Comparison of ENCODE assay signal across 10 cellular contexts in genomic region chr16:67199808-67200198, GRCh38. TPM values are rescaled to one million over a fixed set of nuclear protein-coding genes. Genes with fewer than 3 reads are reported as not detected.
DNase-seq lines count a peak whose midpoint lies in the region; ATAC-seq and TF ChIP-seq lines count a peak whose summit lies in the region.
"Had no signal": no experiment of that assay in that cellular context is flagged by ENCODE, and none has a peak within 500 bp of the region (broad histone marks: within the 10 kb centered on the region; RNA-seq: fewer than 3 reads in every experiment).

No MANE protein-coding gene starts in this region.

- TF ChIP-seq CTCF in colonic mucosa (IDR thresholded peaks at IDR 0.05), result no peak
- TF ChIP-seq CTCF in suprapubic skin (IDR thresholded peaks at IDR 0.05), result peak in 1 of 2 donors; percentile 5
- peak in 1 of 11 experiments; percentile 20 for TF ChIP-seq CTCF in spleen (IDR thresholded peaks at IDR 0.05 in 8 of 11, conservative IDR thresholded peaks at IDR 0.05 in 3 of 11)

- DNase-seq in NCI-H526 (lab: John Stamatoyannopoulos, UW) (peak; percentile 3 to 20), NCI-H526 treated with DMSO at 0.1 percent for 48 hours (lab: John Stamatoyannopoulos, UW) (no peak), colonic mucosa (peak; percentile 70), left lobe of liver (ENCODE audit: low spot score) (no peak), suprapubic skin (ENCODE audit: low spot score in 2 of 2) (no peak), spleen (no peak)
- no peak for DNase-seq in activated CD4-positive, alpha-beta T cell treated with anti-CD3 and anti-CD28 coated beads for 4 hours
- DNase-seq: activated T-cell treated with anti-CD3 and anti-CD28 coated beads for 4 hours, T1000 had no signal

- peak overlapping the region; percentile 39 to 76 for H3K9ac ChIP-seq in colonic mucosa (ENCODE audit: low read depth in 2 of 2, low read length in 2 of 2)

- H3K9me3 ChIP-seq in colonic mucosa (no peaks in the 10 kb centered on the region), suprapubic skin (no peaks in the 10 kb centered on the region), spleen (no peaks in the 10 kb centered on the region)

- H3K4me3 ChIP-seq in colonic mucosa (peak overlapping the region; percentile 54), suprapubic skin (peak overlapping the region; percentile 59), spleen (peak overlapping the region in 1 of 8 donors; percentile 4)

- H3K4me1 ChIP-seq in colonic mucosa (no peaks in the 10 kb centered on the region), suprapubic skin (peaks cover 32% of the 10 kb centered on the region), spleen (peaks cover 0 to 58% (median 17%) of the 10 kb centered on the region in 6 donors)

- intact Hi-C loops in colonic mucosa (cut with DNase I), result loop anchor here (5.0 kb wide), 1 partner anchor 82 kb away; no protein-coding TSS in a partner anchor
- intact Hi-C loops in spleen (cut with DNase I; ENCODE audit: low total_unique reads), result no loop called here

- no peak for TF ChIP-seq EP300 in suprapubic skin (IDR thresholded peaks at IDR 0.05)

- H3K27me3 ChIP-seq in colonic mucosa, result no peaks in the 10 kb centered on the region
- H3K27me3 ChIP-seq in suprapubic skin, result no peaks in the 10 kb centered on the region
- no peaks in the 10 kb centered on the region for H3K27me3 ChIP-seq in spleen (replicated peaks in 1 of 7)

- H3K36me3 ChIP-seq in colonic mucosa (peaks cover 22% of the 10 kb centered on the region), suprapubic skin (peaks cover 65% of the 10 kb centered on the region), spleen (peaks cover 0 to 100% (median 85%) of the 10 kb centered on the region in 6 donors)

- TF ChIP-seq POLR2A in suprapubic skin (IDR thresholded peaks at IDR 0.05) (no peak), spleen (IDR thresholded peaks at IDR 0.05) (no peak)

- H3K27ac ChIP-seq in colonic mucosa (peak overlapping the region; percentile 96), suprapubic skin (no peak overlapping the region), spleen (no peak overlapping the region)

- WGBS in suprapubic skin, result 28% methylated on average over 21 of the region's 22 CpGs
- WGBS in spleen, 5 donors, result 62 to 78% (median 71%) methylated on average over 22 of the region's 22 CpGs

- ATAC-seq in left lobe of liver (peak; percentile 5), GM21825 (IDR thresholded peaks at IDR 0.05; ENCODE audit: unreplicated experiment) (no peak)

RNA-seq across cellular contexts. Expression of gene ELMO3, which starts 0.9 kb away (rescaled TPM):
- total RNA-seq in colonic mucosa, result 10 to 100 TPM; 60.7 to 75.6 TPM
- 5.2 TPM for total RNA-seq in left lobe of liver
- total RNA-seq in suprapubic skin, result 10 to 100 TPM; 48.0 to 77.6 (median 56.7) TPM
- total RNA-seq in spleen, result 1 to 10 TPM; 2.8 to 4.7 (median 4.0) TPM
- polyA plus RNA-seq in spleen, result 1 to 10 TPM; 4.2 to 8.7 (median 7.0) TPM

RNA-seq across cellular contexts. Expression of gene E2F4, which starts 7.8 kb away (rescaled TPM):
- total RNA-seq in colonic mucosa (10 to 100 TPM; 53.3 to 89.0 TPM), left lobe of liver (19.0 TPM), suprapubic skin (100 to 1,000 TPM in 1 of 4 donors, 10 to 100 TPM in 3; 92.6 to 106 (median 96.8) TPM), spleen (100 to 1,000 TPM in 3 of 7 donors, 10 to 100 TPM in 4; 68.0 to 134 (median 80.1) TPM)
- polyA plus RNA-seq in spleen, result 10 to 100 TPM; 40.8 to 68.3 (median 47.8) TPM

RNA-seq across cellular contexts. Expression of gene EXOC3L1, which starts 9.9 kb away (rescaled TPM):
- total RNA-seq in colonic mucosa, result 1 to 10 TPM; 2.3 to 4.6 TPM
- 1.8 TPM for total RNA-seq in left lobe of liver
- 1 to 10 TPM in 3 of 4 donors, under 1 TPM in 1; 0.45 to 2.0 (median 1.9) TPM for total RNA-seq in suprapubic skin
- 10 to 100 TPM; 29.2 to 81.7 (median 48.3) TPM for total RNA-seq in spleen
- polyA plus RNA-seq in spleen, result 100 to 1,000 TPM in 1 of 3 donors, 10 to 100 TPM in 2; 28.5 to 113 (median 54.2) TPM

RNA-seq across cellular contexts. Expression of gene MATCAP1, which starts 16.0 kb away (rescaled TPM):
- total RNA-seq in colonic mucosa (10 to 100 TPM; 24.0 to 43.0 TPM), left lobe of liver (14.9 TPM), suprapubic skin (10 to 100 TPM; 14.2 to 30.0 (median 17.3) TPM), spleen (10 to 100 TPM; 11.9 to 59.4 (median 21.0) TPM)
- 10 to 100 TPM in 2 of 3 donors, 1 to 10 TPM in 1; 8.9 to 37.1 (median 16.3) TPM for polyA plus RNA-seq in spleen

RNA-seq across cellular contexts. Expression of gene TMEM208, which starts 27.1 kb away (rescaled TPM):
- total RNA-seq in colonic mucosa (10 to 100 TPM; 42.8 to 69.0 TPM), left lobe of liver (44.9 TPM), suprapubic skin (10 to 100 TPM; 32.8 to 46.8 (median 40.0) TPM), spleen (10 to 100 TPM; 28.1 to 39.0 (median 29.3) TPM)
- 10 to 100 TPM; 54.5 to 68.7 (median 65.9) TPM for polyA plus RNA-seq in spleen

Comparison
In these comparisons a context has a peak if more than half of its experiments do, and no peak if none do; other contexts are left out.
1. DNase-seq: peak in NCI-H526 (2 of 2) and colonic mucosa (single experiment); none in NCI-H526 treated with DMSO at 0.1 percent for 48 hours (single experiment), left lobe of liver (single experiment), suprapubic skin (0 of 2), activated CD4-positive, alpha-beta T cell treated with anti-CD3 and anti-CD28 coated beads for 4 hours (0 of 2) and spleen (single experiment).
2. RNA of gene EXOC3L1, which starts 9.9 kb away (total RNA-seq): 29.2 to 81.7 TPM in spleen; 2.3 to 4.6 TPM in colonic mucosa, 0.45 to 2.0 TPM in suprapubic skin and 1.8 TPM in left lobe of liver (single experiment); every median in the first group is over 4 times any median in the second.